Comparison of ENCODE assay signal across 19 cellular contexts in genomic region chr19:781800-782194, GRCh38. TPM values are rescaled to one million over a fixed set of nuclear protein-coding genes. Genes with fewer than 3 reads are reported as not detected.
A peak's percentile ranks its signal among the peaks of the same experiment; 100 is the strongest.
DNase-seq lines count a peak whose midpoint lies in the region; TF ChIP-seq lines count a peak whose summit lies in the region.
"Had no signal": no experiment of that assay in that cellular context is flagged by ENCODE, and none has a peak within 500 bp of the region (broad histone marks: within the 10 kb centered on the region; RNA-seq: fewer than 3 reads in every experiment).

No MANE protein-coding gene starts in this region.

- 75% methylated on average over 17 of the region's 19 CpGs for WGBS in HUES64
- WGBS in suprapubic skin = 94% methylated on average over 19 of the region's 19 CpGs
- 90 to 93% (median 91%) methylated on average over 18 to 19 of the region's 19 CpGs for WGBS in ovary, 3 donors

- H3K36me3 ChIP-seq in HUES64 (ENCODE audit: insufficient read depth, low read length) (no peaks in the 10 kb centered on the region), suprapubic skin (no peaks in the 10 kb centered on the region), ovary (no peaks in the 10 kb centered on the region)
- H3K36me3 ChIP-seq: colonic mucosa had no signal

- TF ChIP-seq EP300 in suprapubic skin (IDR thresholded peaks at IDR 0.05) (no peak), ovary (IDR thresholded peaks at IDR 0.05) (no peak)

- H3K27ac Mint-ChIP-seq in chondrocyte (ENCODE audit: unreplicated experiment) = peak overlapping the region; percentile 92
- H3K27ac Mint-ChIP-seq: activated CD8-positive, alpha-beta memory T cell treated with anti-CD3 and anti-CD28 coated beads, Interleukin-2, amount 10 ng/mL, durations not matched to agents 7 days and 5 days; activated naive CD4-positive, alpha-beta T cell treated with anti-CD3 and anti-CD28 coated beads, Interleukin-2, amount 50 U/mL, for 24 hours; CD4-positive, alpha-beta T cell; IgD-negative memory B cell had no signal

- H3K27me3 ChIP-seq in HUES64 (ENCODE audit: insufficient read depth, low read length) (no peaks in the 10 kb centered on the region), layer of hippocampus (ENCODE audit: control insufficient read depth, insufficient read depth, low read length) (no peaks in the 10 kb centered on the region), suprapubic skin (no peaks in the 10 kb centered on the region), ovary (no peaks in the 10 kb centered on the region)
- H3K27me3 ChIP-seq: colonic mucosa had no signal

- peak overlapping the region; percentile 95 for H3K27ac ChIP-seq in HUES64 (ENCODE audit: low read depth, low read length)
- H3K27ac ChIP-seq in layer of hippocampus (ENCODE audit: low read depth, low read length) = peak overlapping the region; percentile 52
- H3K27ac ChIP-seq in suprapubic skin = peak overlapping the region; percentile 67
- no peak overlapping the region for H3K27ac ChIP-seq in ovary
- H3K27ac ChIP-seq: parathyroid adenoma had no signal

- H3K36me3 Mint-ChIP-seq in chondrocyte (ENCODE audit: low read depth) = no peaks in the 10 kb centered on the region
- H3K36me3 Mint-ChIP-seq: activated CD8-positive, alpha-beta memory T cell treated with anti-CD3 and anti-CD28 coated beads, Interleukin-2, amount 10 ng/mL, durations not matched to agents 7 days and 5 days; activated naive CD4-positive, alpha-beta T cell treated with anti-CD3 and anti-CD28 coated beads, Interleukin-2, amount 50 U/mL, for 24 hours; IgD-negative memory B cell had no signal

- H3K4me3 Mint-ChIP-seq in chondrocyte (ENCODE audit: unreplicated experiment) = peak overlapping the region; percentile 76
- H3K4me3 Mint-ChIP-seq: activated CD8-positive, alpha-beta memory T cell treated with anti-CD3 and anti-CD28 coated beads, Interleukin-2, amount 10 ng/mL, durations not matched to agents 7 days and 5 days; activated naive CD4-positive, alpha-beta T cell treated with anti-CD3 and anti-CD28 coated beads, Interleukin-2, amount 50 U/mL, for 24 hours; CD4-positive, alpha-beta T cell; IgD-negative memory B cell had no signal

- H3K9me3 ChIP-seq in HUES64 (ENCODE audit: insufficient read depth, low read depth, low read length) = no peaks in the 10 kb centered on the region
- H3K9me3 ChIP-seq in suprapubic skin = no peaks in the 10 kb centered on the region
- no peaks in the 10 kb centered on the region for H3K9me3 ChIP-seq in ovary
- H3K9me3 ChIP-seq: colonic mucosa had no signal

- intact Hi-C loops in ovary (cut with DNase I) = no loop called here

- no peaks in the 10 kb centered on the region for H3K9me3 Mint-ChIP-seq in chondrocyte (ENCODE audit: low read depth)
- H3K9me3 Mint-ChIP-seq: activated naive CD4-positive, alpha-beta T cell treated with anti-CD3 and anti-CD28 coated beads, Interleukin-2, amount 50 U/mL, for 24 hours; CD4-positive, alpha-beta T cell; IgD-negative memory B cell had no signal

- H3K4me1 Mint-ChIP-seq in chondrocyte (ENCODE audit: low read depth) = peaks cover 33% of the 10 kb centered on the region
- H3K4me1 Mint-ChIP-seq: activated CD8-positive, alpha-beta memory T cell treated with anti-CD3 and anti-CD28 coated beads, Interleukin-2, amount 10 ng/mL, durations not matched to agents 7 days and 5 days; activated naive CD4-positive, alpha-beta T cell treated with anti-CD3 and anti-CD28 coated beads, Interleukin-2, amount 50 U/mL, for 24 hours; IgD-negative memory B cell had no signal

- H3K9ac ChIP-seq in HUES64 (ENCODE audit: low read depth, low read length) = peak overlapping the region; percentile 72
- H3K9ac ChIP-seq: parathyroid adenoma had no signal

- no peaks in the 10 kb centered on the region for H3K27me3 Mint-ChIP-seq in chondrocyte (ENCODE audit: low read depth)
- H3K27me3 Mint-ChIP-seq: activated CD8-positive, alpha-beta memory T cell treated with anti-CD3 and anti-CD28 coated beads, Interleukin-2, amount 10 ng/mL, durations not matched to agents 7 days and 5 days; activated naive CD4-positive, alpha-beta T cell treated with anti-CD3 and anti-CD28 coated beads, Interleukin-2, amount 50 U/mL, for 24 hours; CD4-positive, alpha-beta T cell had no signal

- TF ChIP-seq POLR2A in suprapubic skin (IDR thresholded peaks at IDR 0.05) (no peak), ovary (IDR thresholded peaks at IDR 0.05) (no peak)

- DNase-seq in chondrocyte (ENCODE audit: low spot score) (peak; percentile 78), suprapubic skin (ENCODE audit: low spot score in 2 of 2) (peak in 1 of 2 donors; percentile 59), ovary (no peak), NCI-H146 (lab: John Stamatoyannopoulos, UW) (no peak)
- no peak for DNase-seq in activated T-cell treated with anti-CD3 and anti-CD28 coated beads, Interleukin-2, amount 50 U/mL, for 48 hours
- DNase-seq: activated CD8-positive, alpha-beta memory T cell treated with anti-CD3 and anti-CD28 coated beads, Interleukin-2, amount 10 ng/mL, durations not matched to agents 7 days and 5 days; CD4-positive, alpha-beta T cell; colonic mucosa; NCI-H1436 treated with DMSO at 0.1 percent for 48 hours; NCI-H524; SHP77; stimulated activated CD4-positive, alpha-beta T cell treated with anti-CD3 and anti-CD28 coated beads, Interleukin-4, amount 100 ng/mL, for 24 hours; stimulated activated naive CD4-positive, alpha-beta T cell treated with Interleukin-2 at 50 U/mL for 16 hours had no signal

- H3K4me3 ChIP-seq in HUES64 (ENCODE audit: low read length) = peak overlapping the region; percentile 37
- no peak overlapping the region for H3K4me3 ChIP-seq in suprapubic skin
- no peak overlapping the region for H3K4me3 ChIP-seq in ovary
- H3K4me3 ChIP-seq: colonic mucosa had no signal

- H3K4me1 ChIP-seq in HUES64 (ENCODE audit: insufficient read depth, low read length) (peaks cover 15% of the 10 kb centered on the region), suprapubic skin (peaks cover 42% of the 10 kb centered on the region), ovary (ENCODE audit: insufficient read depth) (peaks cover 4% of the 10 kb centered on the region)
- H3K4me1 ChIP-seq: colonic mucosa, parathyroid adenoma had no signal

- TF ChIP-seq CTCF in chondrocyte (IDR thresholded peaks at IDR 0.05) (no peak), suprapubic skin (IDR thresholded peaks at IDR 0.05) (no peak), ovary (IDR thresholded peaks at IDR 0.05) (no peak)

RNA-seq across cellular contexts. Expression of gene PTBP1, which starts 15.5 kb away (rescaled TPM):
- polyA plus RNA-seq in HUES64 (2013, experiment 1 of 2) = 388 TPM
- polyA plus RNA-seq in HUES64 (2013, experiment 2 of 2) = 354 TPM
- total RNA-seq in chondrocyte (281 to 343 TPM (median 285 TPM) in 3 replicates), suprapubic skin (100 to 1,000 TPM; 152 to 227 (median 174) TPM), ovary (100 to 1,000 TPM in 6 of 7 donors, 10 to 100 TPM in 1; 73.4 to 312 (median 233) TPM)
- polyA plus RNA-seq in ovary = 100 to 1,000 TPM in 1 of 2 donors, 10 to 100 TPM in 1; 94.4 to 112 TPM

RNA-seq across cellular contexts. Expression of gene MISP, which starts 30.9 kb away (rescaled TPM):
- 0.55 TPM for polyA plus RNA-seq in HUES64 (2013, experiment 1 of 2)
- 0.32 TPM for polyA plus RNA-seq in HUES64 (2013, experiment 2 of 2)
- 1.5 to 2.2 TPM (median 1.6 TPM) in 3 replicates for total RNA-seq in chondrocyte
- total RNA-seq in suprapubic skin = 1 to 10 TPM in 2 of 4 donors, under 1 TPM in 1, not detected in 1; 0.60 to 6.5 (median 2.0) TPM
- 10 to 100 TPM in 1 of 7 donors, 1 to 10 TPM in 3, under 1 TPM in 3; 0.08 to 44.0 (median 1.4) TPM for total RNA-seq in ovary
- under 1 TPM; 0.12 to 0.19 TPM for polyA plus RNA-seq in ovary
- total RNA-seq: activated CD8-positive, alpha-beta memory T cell treated with anti-CD3 and anti-CD28 coated beads, Interleukin-2, amount 10 ng/mL, durations not matched to agents 7 days and 5 days; CD4-positive, alpha-beta T cell had no signal
- polyA plus RNA-seq: IgD-negative memory B cell had no signal

RNA-seq across cellular contexts. Expression of gene PLPPR3, which starts 40.0 kb away (rescaled TPM):
- 34.9 TPM for polyA plus RNA-seq in HUES64 (2013, experiment 1 of 2)
- polyA plus RNA-seq in HUES64 (2013, experiment 2 of 2) = 47.1 TPM
- 5.4 to 6.8 TPM (median 6.0 TPM) in 3 replicates for total RNA-seq in chondrocyte
- total RNA-seq in suprapubic skin = not detected
- 10 to 100 TPM in 1 of 7 donors, 1 to 10 TPM in 1, under 1 TPM in 3, not detected in 2; 0.36 to 11.4 (median 0.80) TPM for total RNA-seq in ovary
- polyA plus RNA-seq in ovary = under 1 TPM; 0.18 to 0.24 TPM
- total RNA-seq: activated CD8-positive, alpha-beta memory T cell treated with anti-CD3 and anti-CD28 coated beads, Interleukin-2, amount 10 ng/mL, durations not matched to agents 7 days and 5 days; CD4-positive, alpha-beta T cell had no signal
- polyA plus RNA-seq: IgD-negative memory B cell had no signal

RNA-seq across cellular contexts. Expression of gene AZU1, which starts 45.8 kb away (rescaled TPM):
- polyA plus RNA-seq in HUES64 (2013, experiment 1 of 2) = 0.25 TPM
- not detected for polyA plus RNA-seq in HUES64 (2013, experiment 2 of 2)
- total RNA-seq in chondrocyte (0.37 to 0.51 TPM in 2 of 3 replicates, not detected in the other), suprapubic skin (under 1 TPM in 1 of 4 donors, not detected in 3; 0.79 TPM), ovary (1 to 10 TPM in 1 of 7 donors, not detected in 6; 1.0 TPM)
- polyA plus RNA-seq in ovary = under 1 TPM in 1 of 2 donors, not detected in 1; 0.11 TPM
- total RNA-seq: activated CD8-positive, alpha-beta memory T cell treated with anti-CD3 and anti-CD28 coated beads, Interleukin-2, amount 10 ng/mL, durations not matched to agents 7 days and 5 days; lung microvascular endothelial cell had no signal
- polyA plus RNA-seq: IgD-negative memory B cell had no signal

RNA-seq across cellular contexts. Expression of gene PRTN3, which starts 59.0 kb away (rescaled TPM):
- not detected for polyA plus RNA-seq in HUES64 (2013, experiment 1 of 2)
- polyA plus RNA-seq in HUES64 (2013, experiment 2 of 2) = not detected
- total RNA-seq in chondrocyte (not detected in 3 replicates), suprapubic skin (not detected), ovary (under 1 TPM in 1 of 7 donors, not detected in 6; 0.41 TPM)
- not detected for polyA plus RNA-seq in ovary
- total RNA-seq: activated CD8-positive, alpha-beta memory T cell treated with anti-CD3 and anti-CD28 coated beads, Interleukin-2, amount 10 ng/mL, durations not matched to agents 7 days and 5 days; CD4-positive, alpha-beta T cell; colonic mucosa; lung microvascular endothelial cell had no signal
- polyA plus RNA-seq: IgD-negative memory B cell had no signal

Comparison
In these comparisons a context has a peak if more than half of its experiments do, and no peak if none do; other contexts are left out.
1. H3K27ac ChIP-seq: peak in HUES64 (single experiment), layer of hippocampus (single experiment) and suprapubic skin (single experiment); none in ovary (0 of 2).